In the genomic region with DNA sequence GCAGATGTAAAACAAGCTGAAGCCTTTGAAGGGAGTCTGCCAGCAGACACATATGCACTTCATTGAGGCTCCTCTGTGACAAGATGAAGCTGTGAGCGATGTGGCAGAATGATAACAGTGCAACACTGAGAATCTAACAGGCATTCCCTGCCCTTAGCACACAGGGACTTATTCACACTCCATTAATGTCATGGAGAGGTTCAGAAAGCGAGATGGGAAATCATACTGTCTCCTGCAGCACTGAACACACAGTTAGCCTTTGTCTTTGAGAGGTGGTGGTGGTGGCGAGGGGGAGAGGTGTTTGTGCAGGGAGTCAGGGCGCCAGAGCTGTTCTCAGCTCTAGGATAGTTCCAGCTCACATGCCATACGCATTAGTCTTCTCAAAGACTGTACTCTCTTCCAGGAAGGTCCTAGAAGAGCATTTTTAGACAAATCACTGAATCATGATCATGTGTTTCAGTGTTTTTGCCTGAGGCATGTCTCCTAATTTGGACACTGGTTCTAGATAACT, we compare ENCODE assay signal across 12 cellular contexts.
DNase-seq lines count a peak whose midpoint lies in the region; ATAC-seq and TF ChIP-seq lines count a peak whose summit lies in the region.
"Had no signal": no experiment of that assay in that cellular context is flagged by ENCODE, and none has a peak within 500 bp of the region (broad histone marks: within the 10 kb centered on the region; RNA-seq: fewer than 3 reads in every experiment).

No MANE protein-coding gene starts in this region.

- no peaks in the 10 kb centered on the region for H3K9me3 ChIP-seq in mucosa of descending colon
- no peaks in the 10 kb centered on the region for H3K9me3 ChIP-seq in aorta (ENCODE audit: control insufficient read depth, low read length)

- intact Hi-C loops in Right ventricle myocardium superior (cut with DNase I) (no loop called here), cardiac septum (cut with DNase I) (loop anchor here (5.0 kb wide), 3 partner anchors 34 to 199 kb away; a partner anchor contains a TSS), mucosa of descending colon (cut with DNase I, micrococcal nuclease) (no loop called here), aorta (cut with DNase I) (no loop called here)

- no peak for DNase-seq in Right ventricle myocardium superior
- DNase-seq in cardiac septum (ENCODE audit: low spot score) = no peak
- no peak for DNase-seq in effector memory CD8-positive, alpha-beta T cell
- no peak for DNase-seq in mucosa of descending colon
- peak in 1 of 2 donors; percentile 52 for DNase-seq in aorta
- DNase-seq in immature natural killer cell = no peak
- DNase-seq in LoVo (ENCODE audit: low spot score) = no peak
- DNase-seq in NCI-H345 treated with DMSO at 0.1 percent for 48 hours (lab: John Stamatoyannopoulos, UW; ENCODE audit: unreplicated experiment) = no peak
- DNase-seq: activated naive CD8-positive, alpha-beta T cell treated with anti-CD3 and anti-CD28 coated beads, Interleukin-2, amount 10 ng/mL, durations not matched to agents 7 days and 5 days; NCI-H146 had no signal

- peaks cover 62% of the 10 kb centered on the region for H3K36me3 Mint-ChIP-seq in effector memory CD8-positive, alpha-beta T cell (ENCODE audit: insufficient read depth)
- peaks cover 8 to 41% (median 29%) of the 10 kb centered on the region in 3 donors for H3K36me3 Mint-ChIP-seq in immature natural killer cell

- H3K27me3 ChIP-seq in aorta (ENCODE audit: control insufficient read depth in 1 of 2, insufficient read depth in 2 of 2, low read length in 1 of 2) = no peaks in the 10 kb centered on the region

- ATAC-seq in Right ventricle myocardium superior (ENCODE audit: poor library complexity) = peak; percentile 16
- ATAC-seq in effector memory CD8-positive, alpha-beta T cell (replicated peaks) = no peak
- ATAC-seq in mucosa of descending colon = peak; percentile 27
- ATAC-seq in aorta (ENCODE audit: low FRiP score) = peak; percentile 71

- 74 to 81% methylated on average over 5 of the region's 5 CpGs for WGBS in aorta, 2 donors

- TF ChIP-seq CTCF in mucosa of descending colon (IDR thresholded peaks at IDR 0.05) = no peak

- H3K4me3 Mint-ChIP-seq in effector memory CD8-positive, alpha-beta T cell = no peak overlapping the region
- no peak overlapping the region for H3K4me3 Mint-ChIP-seq in immature natural killer cell
- H3K4me3 Mint-ChIP-seq: activated naive CD8-positive, alpha-beta T cell treated with anti-CD3 and anti-CD28 coated beads, Interleukin-2, amount 10 ng/mL, durations not matched to agents 7 days and 5 days; B cell; memory B cell had no signal

- H3K4me1 ChIP-seq in mucosa of descending colon (ENCODE audit: low read depth) (no peaks in the 10 kb centered on the region), aorta (ENCODE audit: control insufficient read depth in 1 of 2, insufficient read depth in 2 of 2, low read length in 2 of 2) (peaks cover 6 to 11% of the 10 kb centered on the region in 2 donors)

- H3K27ac Mint-ChIP-seq in effector memory CD8-positive, alpha-beta T cell = peak overlapping the region; percentile 75 to 84
- H3K27ac Mint-ChIP-seq in immature natural killer cell = peak overlapping the region in 3 of 6 donors; percentile 11 to 71 (median 37)
- H3K27ac Mint-ChIP-seq: activated naive CD8-positive, alpha-beta T cell treated with anti-CD3 and anti-CD28 coated beads, Interleukin-2, amount 10 ng/mL, durations not matched to agents 7 days and 5 days; B cell had no signal

- peaks cover 48 to 50% of the 10 kb centered on the region in 2 donors for H3K4me1 Mint-ChIP-seq in effector memory CD8-positive, alpha-beta T cell (ENCODE audit: low read depth in 2 of 2)
- peaks cover 52 to 86% of the 10 kb centered on the region in 2 donors for H3K4me1 Mint-ChIP-seq in immature natural killer cell
- H3K4me1 Mint-ChIP-seq: memory B cell had no signal

- no peaks in the 10 kb centered on the region for H3K36me3 ChIP-seq in mucosa of descending colon (ENCODE audit: low read depth)
- no peaks in the 10 kb centered on the region for H3K36me3 ChIP-seq in aorta (ENCODE audit: control insufficient read depth in 1 of 2, insufficient read depth in 2 of 2, low read length in 1 of 2)

- H3K4me3 ChIP-seq in mucosa of descending colon (no peak overlapping the region), aorta (ENCODE audit: low read length in 2 of 2) (no peak overlapping the region)

- H3K27me3 Mint-ChIP-seq in effector memory CD8-positive, alpha-beta T cell = no peaks in the 10 kb centered on the region
- H3K27me3 Mint-ChIP-seq in immature natural killer cell (ENCODE audit: low read depth in 3 of 3) = no peaks in the 10 kb centered on the region
- H3K27me3 Mint-ChIP-seq: activated naive CD8-positive, alpha-beta T cell treated with anti-CD3 and anti-CD28 coated beads, Interleukin-2, amount 10 ng/mL, durations not matched to agents 7 days and 5 days; B cell; memory B cell had no signal

- no peaks in the 10 kb centered on the region for H3K9me3 Mint-ChIP-seq in effector memory CD8-positive, alpha-beta T cell
- no peaks in the 10 kb centered on the region for H3K9me3 Mint-ChIP-seq in immature natural killer cell
- H3K9me3 Mint-ChIP-seq: memory B cell had no signal

- no peak overlapping the region for H3K27ac ChIP-seq in aorta (ENCODE audit: low read depth in 1 of 2, low read length in 2 of 2)
